In genomic region chr12:113860059-113860820, GRCh38 we compare ENCODE assay signal across 12 cellular contexts.
DNase-seq lines count a peak whose midpoint lies in the region; ATAC-seq and TF ChIP-seq lines count a peak whose summit lies in the region.
"Had no signal": no experiment of that assay in that cellular context is flagged by ENCODE, and none has a peak within 500 bp of the region (broad histone marks: within the 10 kb centered on the region; RNA-seq: fewer than 3 reads in every experiment).

No MANE protein-coding gene starts in this region.

- H3K9ac ChIP-seq in smooth muscle cell (ENCODE audit: low read depth) = peak overlapping the region; percentile 59

- no peaks in the 10 kb centered on the region for H3K79me2 ChIP-seq in smooth muscle cell (ENCODE audit: low read depth)

- no peaks in the 10 kb centered on the region for H3F3A ChIP-seq in smooth muscle cell (ENCODE audit: low read depth)

- no peaks in the 10 kb centered on the region for H4K20me1 ChIP-seq in smooth muscle cell (ENCODE audit: low read depth)

- intact Hi-C loops in left ventricle myocardium inferior (cut with micrococcal nuclease) = no loop called here
- intact Hi-C loops in left cardiac atrium (cut with DNase I) = no loop called here

- ATAC-seq in left cardiac atrium = no peak
- ATAC-seq in GM19397 (IDR thresholded peaks at IDR 0.05; ENCODE audit: unreplicated experiment) = no peak

- H3K9me3 ChIP-seq in left ventricle myocardium inferior (replicated peaks) (no peaks in the 10 kb centered on the region), smooth muscle cell (replicated peaks; ENCODE audit: low read depth) (no peaks in the 10 kb centered on the region)
- H3K9me3 ChIP-seq: upper lobe of left lung had no signal

- H3K4me3 ChIP-seq in left ventricle myocardium inferior = no peak overlapping the region
- no peak overlapping the region for H3K4me3 ChIP-seq in smooth muscle cell
- H3K4me3 ChIP-seq: upper lobe of left lung had no signal

- H3K27ac ChIP-seq in left ventricle myocardium inferior (replicated peaks) = no peak overlapping the region
- peak overlapping the region; percentile 86 for H3K27ac ChIP-seq in smooth muscle cell (ENCODE audit: low read depth)
- H3K27ac ChIP-seq: upper lobe of left lung had no signal

- no peak overlapping the region for H3K4me2 ChIP-seq in smooth muscle cell

- no peak for DNase-seq in left ventricle myocardium inferior
- DNase-seq in left cardiac atrium = no peak
- DNase-seq in NCI-H2196 treated with DMSO at 0.1 percent for 48 hours (lab: John Stamatoyannopoulos, UW; ENCODE audit: unreplicated experiment) = peak; percentile 82
- DNase-seq in cerebellum (ENCODE audit: low spot score) = peak; percentile 75
- DNase-seq in smooth muscle cell (lab: John Stamatoyannopoulos, UW; ENCODE audit: unreplicated experiment) = peak; percentile 5
- DNase-seq in GM19240 (ENCODE audit: insufficient read length, low spot score) = no peak
- DNase-seq in GM10248 (ENCODE audit: extremely low spot score) = no peak
- DNase-seq: activated naive CD4-positive, alpha-beta T cell; central memory CD4-positive, alpha-beta T cell; KBM-7 had no signal

- POLR2A ChIA-PET in GM10248 (lab: Yijun Ruan, JAX) = no interaction called here

- H3K36me3 ChIP-seq in left ventricle myocardium inferior = peaks cover 14% of the 10 kb centered on the region
- no peaks in the 10 kb centered on the region for H3K36me3 ChIP-seq in smooth muscle cell (ENCODE audit: low read depth)

- WGBS in smooth muscle cell (ENCODE audit: low lambda C conversion rate) = 75% methylated on average over 17 of the region's 17 CpGs

- no peaks in the 10 kb centered on the region for H3K27me3 ChIP-seq in left ventricle myocardium inferior (ENCODE audit: low read depth)
- no peaks in the 10 kb centered on the region for H3K27me3 ChIP-seq in smooth muscle cell (ENCODE audit: low read depth)
- H3K27me3 ChIP-seq: upper lobe of left lung had no signal

- peak; percentile 18 for TF ChIP-seq CTCF in left ventricle myocardium inferior (IDR thresholded peaks at IDR 0.05; ENCODE audit: borderline replicate concordance)
- no peak for TF ChIP-seq CTCF in smooth muscle cell (IDR thresholded peaks at IDR 0.05; ENCODE audit: borderline replicate concordance, insufficient read depth, poor library complexity, severe bottlenecking)
- TF ChIP-seq CTCF in GM10248 (IDR thresholded peaks at IDR 0.05; ENCODE audit: control extremely low read depth, extremely low read depth, low read depth, missing control alignments) = no peak

- CTCF ChIA-PET in GM10248 (lab: Yijun Ruan, JAX) = no interaction called here

- no peak overlapping the region for H2AFZ ChIP-seq in smooth muscle cell (ENCODE audit: low read depth)

- peaks cover 13% of the 10 kb centered on the region for H3K4me1 ChIP-seq in left ventricle myocardium inferior
- H3K4me1 ChIP-seq in smooth muscle cell (ENCODE audit: low read depth) = peaks cover 43% of the 10 kb centered on the region
- H3K4me1 ChIP-seq: upper lobe of left lung had no signal

Comparison
In these comparisons a context has a peak if more than half of its experiments do, and no peak if none do; other contexts are left out.
1. DNase-seq: peak in NCI-H2196 treated with DMSO at 0.1 percent for 48 hours (single experiment), cerebellum (single experiment) and smooth muscle cell (single experiment); none in left ventricle myocardium inferior (single experiment), left cardiac atrium (single experiment), GM19240 (single experiment) and GM10248 (single experiment).